Comparison of ENCODE assay signal across 1 cellular context in the genomic region with DNA sequence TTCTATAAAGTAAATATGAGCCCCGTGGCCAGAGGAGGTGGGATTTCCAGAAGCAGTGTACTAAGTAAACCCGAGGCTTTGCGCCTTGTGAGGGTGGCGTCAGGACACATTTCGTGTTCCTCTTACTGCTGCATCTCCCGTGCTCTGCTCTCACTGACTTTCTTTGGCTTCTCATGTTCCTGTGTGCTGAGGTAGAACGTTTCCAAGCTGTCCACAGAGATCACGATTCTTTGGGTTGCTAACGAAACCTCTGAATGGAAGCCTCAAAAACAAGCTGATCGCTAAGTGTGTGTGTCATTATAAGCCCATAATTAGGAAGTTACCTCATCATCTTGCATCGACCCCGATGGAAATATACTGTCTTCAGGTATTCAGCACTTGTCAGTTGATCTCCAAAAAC.
TF ChIP-seq lines count a peak whose summit lies in the region.

No MANE protein-coding gene starts in this region.

TF ChIP-seq in HEK293, 187 proteins besides CTCF, POLR2A, EP300 and RAD21 (continued from another document):
- TF ChIP-seq, protein P1, sequence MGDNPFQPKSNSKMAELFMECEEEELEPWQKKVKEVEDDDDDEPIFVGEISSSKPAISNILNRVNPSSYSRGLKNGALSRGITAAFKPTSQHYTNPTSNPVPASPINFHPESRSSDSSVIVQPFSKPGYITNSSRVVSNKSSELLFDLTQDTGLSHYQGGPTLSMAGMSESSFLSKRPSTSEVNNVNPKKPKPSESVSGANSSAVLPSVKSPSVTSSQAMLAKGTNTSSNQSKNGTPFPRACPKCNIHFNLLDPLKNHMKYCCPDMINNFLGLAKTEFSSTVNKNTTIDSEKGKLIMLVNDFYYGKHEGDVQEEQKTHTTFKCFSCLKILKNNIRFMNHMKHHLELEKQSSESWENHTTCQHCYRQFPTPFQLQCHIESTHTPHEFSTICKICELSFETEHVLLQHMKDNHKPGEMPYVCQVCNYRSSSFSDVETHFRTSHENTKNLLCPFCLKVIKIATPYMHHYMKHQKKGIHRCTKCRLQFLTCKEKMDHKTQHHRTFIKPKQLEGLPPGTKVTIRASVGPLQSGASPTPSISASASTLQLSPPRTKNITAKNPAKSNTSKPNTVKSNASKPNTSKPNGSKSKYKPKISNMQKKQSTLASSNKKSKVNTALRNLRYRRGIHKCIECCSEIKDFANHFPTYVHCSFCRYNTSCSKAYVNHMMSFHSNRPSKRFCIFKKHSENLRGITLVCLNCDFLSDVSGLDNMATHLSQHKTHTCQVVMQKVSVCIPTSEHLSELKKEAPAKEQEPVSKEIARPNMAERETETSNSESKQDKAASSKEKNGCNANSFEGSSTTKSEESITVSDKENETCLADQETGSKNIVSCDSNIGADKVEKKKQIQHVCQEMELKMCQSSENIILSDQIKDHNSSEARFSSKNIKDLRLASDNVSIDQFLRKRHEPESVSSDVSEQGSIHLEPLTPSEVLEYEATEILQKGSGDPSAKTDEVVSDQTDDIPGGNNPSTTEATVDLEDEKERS (tag by site-specific recombination; IDR thresholded peaks at IDR 0.05): no peak
- TF ChIP-seq, protein P2, sequence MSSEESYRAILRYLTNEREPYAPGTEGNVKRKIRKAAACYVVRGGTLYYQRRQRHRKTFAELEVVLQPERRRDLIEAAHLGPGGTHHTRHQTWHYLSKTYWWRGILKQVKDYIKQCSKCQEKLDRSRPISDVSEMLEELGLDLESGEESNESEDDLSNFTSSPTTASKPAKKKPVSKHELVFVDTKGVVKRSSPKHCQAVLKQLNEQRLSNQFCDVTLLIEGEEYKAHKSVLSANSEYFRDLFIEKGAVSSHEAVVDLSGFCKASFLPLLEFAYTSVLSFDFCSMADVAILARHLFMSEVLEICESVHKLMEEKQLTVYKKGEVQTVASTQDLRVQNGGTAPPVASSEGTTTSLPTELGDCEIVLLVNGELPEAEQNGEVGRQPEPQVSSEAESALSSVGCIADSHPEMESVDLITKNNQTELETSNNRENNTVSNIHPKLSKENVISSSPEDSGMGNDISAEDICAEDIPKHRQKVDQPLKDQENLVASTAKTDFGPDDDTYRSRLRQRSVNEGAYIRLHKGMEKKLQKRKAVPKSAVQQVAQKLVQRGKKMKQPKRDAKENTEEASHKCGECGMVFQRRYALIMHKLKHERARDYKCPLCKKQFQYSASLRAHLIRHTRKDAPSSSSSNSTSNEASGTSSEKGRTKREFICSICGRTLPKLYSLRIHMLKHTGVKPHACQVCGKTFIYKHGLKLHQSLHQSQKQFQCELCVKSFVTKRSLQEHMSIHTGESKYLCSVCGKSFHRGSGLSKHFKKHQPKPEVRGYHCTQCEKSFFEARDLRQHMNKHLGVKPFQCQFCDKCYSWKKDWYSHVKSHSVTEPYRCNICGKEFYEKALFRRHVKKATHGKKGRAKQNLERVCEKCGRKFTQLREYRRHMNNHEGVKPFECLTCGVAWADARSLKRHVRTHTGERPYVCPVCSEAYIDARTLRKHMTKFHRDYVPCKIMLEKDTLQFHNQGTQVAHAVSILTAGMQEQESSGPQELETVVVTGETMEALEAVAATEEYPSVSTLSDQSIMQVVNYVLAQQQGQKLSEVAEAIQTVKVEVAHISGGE (tag by site-specific recombination; conservative IDR thresholded peaks at IDR 0.05; ENCODE audit: low read depth): no peak
- TF ChIP-seq ZNF558 (tag by site-specific recombination; IDR thresholded peaks at IDR 0.05): no peak
- no peak for TF ChIP-seq KLF7 (tag by site-specific recombination; IDR thresholded peaks at IDR 0.05; ENCODE audit: borderline replicate concordance)
- TF ChIP-seq ZNF132 (tag by site-specific recombination; IDR thresholded peaks at IDR 0.05; ENCODE audit: borderline replicate concordance): no peak
- no peak for TF ChIP-seq ZNF843 (tag by site-specific recombination; IDR thresholded peaks at IDR 0.05)
- TF ChIP-seq, protein P3, sequence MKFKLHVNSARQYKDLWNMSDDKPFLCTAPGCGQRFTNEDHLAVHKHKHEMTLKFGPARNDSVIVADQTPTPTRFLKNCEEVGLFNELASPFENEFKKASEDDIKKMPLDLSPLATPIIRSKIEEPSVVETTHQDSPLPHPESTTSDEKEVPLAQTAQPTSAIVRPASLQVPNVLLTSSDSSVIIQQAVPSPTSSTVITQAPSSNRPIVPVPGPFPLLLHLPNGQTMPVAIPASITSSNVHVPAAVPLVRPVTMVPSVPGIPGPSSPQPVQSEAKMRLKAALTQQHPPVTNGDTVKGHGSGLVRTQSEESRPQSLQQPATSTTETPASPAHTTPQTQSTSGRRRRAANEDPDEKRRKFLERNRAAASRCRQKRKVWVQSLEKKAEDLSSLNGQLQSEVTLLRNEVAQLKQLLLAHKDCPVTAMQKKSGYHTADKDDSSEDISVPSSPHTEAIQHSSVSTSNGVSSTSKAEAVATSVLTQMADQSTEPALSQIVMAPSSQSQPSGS (tag by site-specific recombination; IDR thresholded peaks at IDR 0.05; ENCODE audit: low read depth): peak; percentile 70
- TF ChIP-seq, protein P4, sequence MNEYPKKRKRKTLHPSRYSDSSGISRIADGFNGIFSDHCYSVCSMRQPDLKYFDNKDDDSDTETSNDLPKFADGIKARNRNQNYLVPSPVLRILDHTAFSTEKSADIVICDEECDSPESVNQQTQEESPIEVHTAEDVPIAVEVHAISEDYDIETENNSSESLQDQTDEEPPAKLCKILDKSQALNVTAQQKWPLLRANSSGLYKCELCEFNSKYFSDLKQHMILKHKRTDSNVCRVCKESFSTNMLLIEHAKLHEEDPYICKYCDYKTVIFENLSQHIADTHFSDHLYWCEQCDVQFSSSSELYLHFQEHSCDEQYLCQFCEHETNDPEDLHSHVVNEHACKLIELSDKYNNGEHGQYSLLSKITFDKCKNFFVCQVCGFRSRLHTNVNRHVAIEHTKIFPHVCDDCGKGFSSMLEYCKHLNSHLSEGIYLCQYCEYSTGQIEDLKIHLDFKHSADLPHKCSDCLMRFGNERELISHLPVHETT (tag by site-specific recombination; IDR thresholded peaks at IDR 0.05): peak; percentile 54; the same call in 1 of the 2 replicates
- TF ChIP-seq HOXD13 (CRISPR knock-in tag; IDR thresholded peaks at IDR 0.05; ENCODE audit: borderline replicate concordance): no peak
- no peak for TF ChIP-seq ZNF501 (tag by site-specific recombination; IDR thresholded peaks at IDR 0.05)
- TF ChIP-seq BCL11A (tag by site-specific recombination; IDR thresholded peaks at IDR 0.05; ENCODE audit: low read depth): no peak
- 0 out of 2 replicates have a peak, but pooled peaks have one; percentile 8 for TF ChIP-seq ZNF10 (tag by site-specific recombination; IDR thresholded peaks at IDR 0.05)
- TF ChIP-seq, protein P5, sequence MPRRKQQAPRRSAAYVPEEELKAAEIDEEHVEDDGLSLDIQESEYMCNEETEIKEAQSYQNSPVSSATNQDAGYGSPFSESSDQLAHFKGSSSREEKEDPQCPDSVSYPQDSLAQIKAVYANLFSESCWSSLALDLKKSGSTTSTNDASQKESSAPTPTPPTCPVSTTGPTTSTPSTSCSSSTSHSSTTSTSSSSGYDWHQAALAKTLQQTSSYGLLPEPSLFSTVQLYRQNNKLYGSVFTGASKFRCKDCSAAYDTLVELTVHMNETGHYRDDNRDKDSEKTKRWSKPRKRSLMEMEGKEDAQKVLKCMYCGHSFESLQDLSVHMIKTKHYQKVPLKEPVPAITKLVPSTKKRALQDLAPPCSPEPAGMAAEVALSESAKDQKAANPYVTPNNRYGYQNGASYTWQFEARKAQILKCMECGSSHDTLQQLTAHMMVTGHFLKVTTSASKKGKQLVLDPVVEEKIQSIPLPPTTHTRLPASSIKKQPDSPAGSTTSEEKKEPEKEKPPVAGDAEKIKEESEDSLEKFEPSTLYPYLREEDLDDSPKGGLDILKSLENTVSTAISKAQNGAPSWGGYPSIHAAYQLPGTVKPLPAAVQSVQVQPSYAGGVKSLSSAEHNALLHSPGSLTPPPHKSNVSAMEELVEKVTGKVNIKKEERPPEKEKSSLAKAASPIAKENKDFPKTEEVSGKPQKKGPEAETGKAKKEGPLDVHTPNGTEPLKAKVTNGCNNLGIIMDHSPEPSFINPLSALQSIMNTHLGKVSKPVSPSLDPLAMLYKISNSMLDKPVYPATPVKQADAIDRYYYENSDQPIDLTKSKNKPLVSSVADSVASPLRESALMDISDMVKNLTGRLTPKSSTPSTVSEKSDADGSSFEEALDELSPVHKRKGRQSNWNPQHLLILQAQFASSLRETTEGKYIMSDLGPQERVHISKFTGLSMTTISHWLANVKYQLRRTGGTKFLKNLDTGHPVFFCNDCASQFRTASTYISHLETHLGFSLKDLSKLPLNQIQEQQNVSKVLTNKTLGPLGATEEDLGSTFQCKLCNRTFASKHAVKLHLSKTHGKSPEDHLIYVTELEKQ (tag by site-specific recombination; IDR thresholded peaks at IDR 0.05; ENCODE audit: borderline replicate concordance): no peak
- TF ChIP-seq SP7 (tag by site-specific recombination; IDR thresholded peaks at IDR 0.05): peak; percentile 68
- TF ChIP-seq ZSCAN23 (tag by site-specific recombination; IDR thresholded peaks at IDR 0.05): no peak
- TF ChIP-seq, protein P6, sequence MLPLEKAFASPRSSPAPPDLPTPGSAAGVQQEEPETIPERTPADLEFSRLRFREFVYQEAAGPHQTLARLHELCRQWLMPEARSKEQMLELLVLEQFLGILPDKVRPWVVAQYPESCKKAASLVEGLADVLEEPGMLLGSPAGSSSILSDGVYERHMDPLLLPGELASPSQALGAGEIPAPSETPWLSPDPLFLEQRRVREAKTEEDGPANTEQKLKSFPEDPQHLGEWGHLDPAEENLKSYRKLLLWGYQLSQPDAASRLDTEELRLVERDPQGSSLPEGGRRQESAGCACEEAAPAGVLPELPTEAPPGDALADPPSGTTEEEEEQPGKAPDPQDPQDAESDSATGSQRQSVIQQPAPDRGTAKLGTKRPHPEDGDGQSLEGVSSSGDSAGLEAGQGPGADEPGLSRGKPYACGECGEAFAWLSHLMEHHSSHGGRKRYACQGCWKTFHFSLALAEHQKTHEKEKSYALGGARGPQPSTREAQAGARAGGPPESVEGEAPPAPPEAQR (tag by site-specific recombination; IDR thresholded peaks at IDR 0.05): no peak
- no peak for TF ChIP-seq ZNF211 (tag by site-specific recombination; IDR thresholded peaks at IDR 0.05; ENCODE audit: low read depth)
